ENCODE assay signal across 21 cellular contexts in the genomic region with DNA sequence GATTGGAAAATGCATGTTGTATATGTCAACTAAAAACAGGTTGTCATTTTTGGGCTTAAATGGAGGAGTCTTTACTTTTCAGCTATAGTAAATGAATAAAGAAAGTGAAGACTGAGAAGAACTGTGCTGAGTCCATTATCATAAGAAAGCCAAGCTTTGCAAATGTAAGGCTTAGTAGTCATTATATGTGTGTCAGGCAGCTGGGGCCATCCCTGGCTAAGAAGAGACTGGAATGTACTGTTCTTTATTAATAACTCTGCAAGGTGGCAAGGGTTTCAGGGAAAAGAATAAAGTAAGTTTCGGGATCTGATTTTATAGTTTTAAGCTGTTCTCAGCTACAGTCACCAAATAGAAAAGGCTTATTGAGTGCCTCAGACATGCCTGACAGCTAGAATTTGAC. TPM values are rescaled to one million over a fixed set of nuclear protein-coding genes. Genes with fewer than 3 reads are reported as not detected.
A peak's percentile ranks its signal among the peaks of the same experiment; 100 is the strongest.
DNase-seq lines count a peak whose midpoint lies in the region; ATAC-seq, FAIRE-seq and TF ChIP-seq lines count a peak whose summit lies in the region.
"Had no signal": no experiment of that assay in that cellular context is flagged by ENCODE, and none has a peak within 500 bp of the region (broad histone marks: within the 10 kb centered on the region; RNA-seq: fewer than 3 reads in every experiment).

No MANE protein-coding gene starts in this region.

- DNase-seq in A549 (ENCODE audit: low read depth in 1 of 2, low spot score in 1 of 2) (no peak), HAP-1 (ENCODE audit: low spot score in 2 of 2) (peak; percentile 81 to 100), NT2/D1 (ENCODE audit: low read depth, low spot score) (peak; percentile 2), NCI-H146 (lab: John Stamatoyannopoulos, UW) (no peak)
- no peak for DNase-seq in activated T-helper 1 cell treated with anti-CD3 and anti-CD28 coated beads, Interleukin-12 subunit alpha, Interleukin-12 subunit beta, Interleukin-2, Interleukin-4 antibody, amounts not matched to agents 30 ng/mL and 10 ng/mL and 1 ng/mL, durations not matched to agents 14 hours and 24 hours and 36 hours (ENCODE audit: low spot score)
- DNase-seq: DMS53, MM.1S, NCI-H1048, NCI-H187 treated with DMSO at 0.1 percent for 48 hours, NCI-H2107, NCI-H345, NCI-H524 treated with DMSO at 0.1 percent for 48 hours, PC-3, SHP77 treated with DMSO at 0.1 percent for 48 hours had no signal

- H3K4me1 ChIP-seq in A549: peaks cover 89% of the 10 kb centered on the region
- H3K4me1 ChIP-seq in HAP-1: peaks cover 38% of the 10 kb centered on the region
- peaks cover 2% of the 10 kb centered on the region for H3K4me1 ChIP-seq in NT2/D1 (ENCODE audit: insufficient read depth, insufficient read length)
- peaks cover 18% of the 10 kb centered on the region for H3K4me1 ChIP-seq in iPS-20b (ENCODE audit: insufficient read depth, low read length)

- H3K4me3 Mint-ChIP-seq in activated T-helper 1 cell treated with anti-CD3 and anti-CD28 coated beads, Interleukin-12 subunit alpha, Interleukin-12 subunit beta, Interleukin-2, Interleukin-4 antibody, amounts not matched to agents 30 ng/mL and 10 ng/mL and 1 ng/mL, durations not matched to agents 14 hours and 24 hours and 36 hours: no peak overlapping the region
- H3K4me3 Mint-ChIP-seq: B cell had no signal

- H3K4me2 ChIP-seq in A549: peak overlapping the region; percentile 22

- H3K27ac ChIP-seq in A549 (peak overlapping the region; percentile 66 to 92; a peak in 5 of 6 replicates), iPS-20b (ENCODE audit: low read length) (no peak overlapping the region)
- H3K27ac ChIP-seq: RWPE1 had no signal

- H3K36me3 Mint-ChIP-seq in activated T-helper 1 cell treated with anti-CD3 and anti-CD28 coated beads, Interleukin-12 subunit alpha, Interleukin-12 subunit beta, Interleukin-2, Interleukin-4 antibody, amounts not matched to agents 30 ng/mL and 10 ng/mL and 1 ng/mL, durations not matched to agents 14 hours and 24 hours and 36 hours (ENCODE audit: low read depth): no peaks in the 10 kb centered on the region
- H3K36me3 Mint-ChIP-seq: CD14-positive monocyte had no signal

- WGBS in A549 (ENCODE audit: missing lambda C conversion rate): 87% methylated on average over 1 of the region's 1 CpG

- H3K9ac ChIP-seq in NT2/D1 (ENCODE audit: insufficient read length, low read depth): no peak overlapping the region
- H3K9ac ChIP-seq in iPS-20b (ENCODE audit: low read depth, low read length): no peak overlapping the region

- H3K36me3 ChIP-seq in HAP-1 (replicated peaks) (no peaks in the 10 kb centered on the region), NT2/D1 (ENCODE audit: insufficient read depth, insufficient read length, low read length) (no peaks in the 10 kb centered on the region), iPS-20b (ENCODE audit: insufficient read depth, low read depth, low read length) (no peaks in the 10 kb centered on the region)

- CTCF ChIA-PET in A549 (lab: Yijun Ruan, JAX): interaction anchor here (1.2 to 2.4 kb wide), 4 partner anchors 10 to 363 kb away, joined by 4 to 11 read pairs (median 4); a partner anchor contains a TSS

- no peak overlapping the region for H3K27ac Mint-ChIP-seq in activated T-helper 1 cell treated with anti-CD3 and anti-CD28 coated beads, Interleukin-12 subunit alpha, Interleukin-12 subunit beta, Interleukin-2, Interleukin-4 antibody, amounts not matched to agents 30 ng/mL and 10 ng/mL and 1 ng/mL, durations not matched to agents 14 hours and 24 hours and 36 hours
- H3K27ac Mint-ChIP-seq: B cell had no signal

- no peaks in the 10 kb centered on the region for H3K4me1 Mint-ChIP-seq in activated T-helper 1 cell treated with anti-CD3 and anti-CD28 coated beads, Interleukin-12 subunit alpha, Interleukin-12 subunit beta, Interleukin-2, Interleukin-4 antibody, amounts not matched to agents 30 ng/mL and 10 ng/mL and 1 ng/mL, durations not matched to agents 14 hours and 24 hours and 36 hours (ENCODE audit: low read depth)
- H3K4me1 Mint-ChIP-seq: B cell had no signal

- TF ChIP-seq RAD21 in A549 (conservative IDR thresholded peaks at IDR 0.05 in 1 of 2, IDR thresholded peaks at IDR 0.05 in 1 of 2): no peak

- no peaks in the 10 kb centered on the region for H3K9me3 Mint-ChIP-seq in activated T-helper 1 cell treated with anti-CD3 and anti-CD28 coated beads, Interleukin-12 subunit alpha, Interleukin-12 subunit beta, Interleukin-2, Interleukin-4 antibody, amounts not matched to agents 30 ng/mL and 10 ng/mL and 1 ng/mL, durations not matched to agents 14 hours and 24 hours and 36 hours
- H3K9me3 Mint-ChIP-seq: CD14-positive monocyte had no signal

- no peak for ATAC-seq in A549
- no peak for ATAC-seq in GM21447 (IDR thresholded peaks at IDR 0.05; ENCODE audit: unreplicated experiment)
- ATAC-seq: PC-3 had no signal

- in situ Hi-C loops in HAP-1 (cut with MboI; ENCODE audit: low sequenced_read_pairs): no loop called here

- TF ChIP-seq EP300 in A549 (IDR thresholded peaks at IDR 0.05): no peak

- POLR2A ChIA-PET in A549 (lab: Yijun Ruan, JAX): no interaction called here

- H3K9me3 ChIP-seq in A549 (no peaks in the 10 kb centered on the region), HAP-1 (no peaks in the 10 kb centered on the region), NT2/D1 (ENCODE audit: insufficient read depth, low read length) (no peaks in the 10 kb centered on the region), iPS-20b (ENCODE audit: insufficient read depth, low read depth, low read length) (no peaks in the 10 kb centered on the region)

- H3K27me3 ChIP-seq in HAP-1 (ENCODE audit: low read depth) (no peaks in the 10 kb centered on the region), NT2/D1 (ENCODE audit: insufficient read depth, insufficient read length) (no peaks in the 10 kb centered on the region), iPS-20b (ENCODE audit: insufficient read depth, low read length) (no peaks in the 10 kb centered on the region)

- no peak for TF ChIP-seq CTCF in A549 (IDR thresholded peaks at IDR 0.05)

- FAIRE-seq in A549 (lab: Jason Lieb, UNC): no peak
- FAIRE-seq: A204.1, HTR-8/SVneo had no signal

- H3K4me3 ChIP-seq in A549 (no peak overlapping the region), HAP-1 (no peak overlapping the region), NT2/D1 (ENCODE audit: insufficient read length, low read depth) (no peak overlapping the region), iPS-20b (ENCODE audit: low read length) (0 out of 2 replicates have a peak overlapping the region, but pooled peaks have one; percentile 30)

- H3K27me3 Mint-ChIP-seq in activated T-helper 1 cell treated with anti-CD3 and anti-CD28 coated beads, Interleukin-12 subunit alpha, Interleukin-12 subunit beta, Interleukin-2, Interleukin-4 antibody, amounts not matched to agents 30 ng/mL and 10 ng/mL and 1 ng/mL, durations not matched to agents 14 hours and 24 hours and 36 hours (ENCODE audit: insufficient read depth): no peaks in the 10 kb centered on the region

- TF ChIP-seq POLR2A in A549 (IDR thresholded peaks at IDR 0.05; ENCODE audit: low read length): no peak

- intact Hi-C loops in activated T-helper 1 cell treated with anti-CD3 and anti-CD28 coated beads, Interleukin-12 subunit alpha, Interleukin-12 subunit beta, Interleukin-2, Interleukin-4 antibody, amounts not matched to agents 30 ng/mL and 10 ng/mL and 1 ng/mL, durations not matched to agents 14 hours and 24 hours and 36 hours (cut with micrococcal nuclease): no loop called here

TF ChIP-seq in A549, 52 proteins besides CTCF, POLR2A, EP300 and RAD21 (continues in another document):
- TF ChIP-seq RCOR1 (IDR thresholded peaks at IDR 0.05; ENCODE audit: low read depth, low read length): no peak
- TF ChIP-seq HDAC2 (IDR thresholded peaks at IDR 0.05): no peak
- TF ChIP-seq SREBF2 (IDR thresholded peaks at IDR 0.05): no peak
- TF ChIP-seq ZFP36 (IDR thresholded peaks at IDR 0.05; ENCODE audit: borderline replicate concordance, partially characterized antibody): no peak
- no peak for TF ChIP-seq NFE2L2 (conservative IDR thresholded peaks at IDR 0.05; ENCODE audit: low read length)
- TF ChIP-seq CHD2 (IDR thresholded peaks at IDR 0.05; ENCODE audit: low read length, partially characterized antibody): no peak
- TF ChIP-seq, protein P1, sequence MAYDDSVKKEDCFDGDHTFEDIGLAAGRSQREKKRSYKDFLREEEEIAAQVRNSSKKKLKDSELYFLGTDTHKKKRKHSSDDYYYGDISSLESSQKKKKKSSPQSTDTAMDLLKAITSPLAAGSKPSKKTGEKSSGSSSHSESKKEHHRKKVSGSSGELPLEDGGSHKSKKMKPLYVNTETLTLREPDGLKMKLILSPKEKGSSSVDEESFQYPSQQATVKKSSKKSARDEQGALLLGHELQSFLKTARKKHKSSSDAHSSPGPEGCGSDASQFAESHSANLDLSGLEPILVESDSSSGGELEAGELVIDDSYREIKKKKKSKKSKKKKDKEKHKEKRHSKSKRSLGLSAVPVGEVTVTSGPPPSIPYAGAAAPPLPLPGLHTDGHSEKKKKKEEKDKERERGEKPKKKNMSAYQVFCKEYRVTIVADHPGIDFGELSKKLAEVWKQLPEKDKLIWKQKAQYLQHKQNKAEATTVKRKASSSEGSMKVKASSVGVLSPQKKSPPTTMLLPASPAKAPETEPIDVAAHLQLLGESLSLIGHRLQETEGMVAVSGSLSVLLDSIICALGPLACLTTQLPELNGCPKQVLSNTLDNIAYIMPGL (CRISPR knock-in tag; IDR thresholded peaks at IDR 0.05; ENCODE audit: borderline replicate concordance): no peak
- TF ChIP-seq, protein P2, sequence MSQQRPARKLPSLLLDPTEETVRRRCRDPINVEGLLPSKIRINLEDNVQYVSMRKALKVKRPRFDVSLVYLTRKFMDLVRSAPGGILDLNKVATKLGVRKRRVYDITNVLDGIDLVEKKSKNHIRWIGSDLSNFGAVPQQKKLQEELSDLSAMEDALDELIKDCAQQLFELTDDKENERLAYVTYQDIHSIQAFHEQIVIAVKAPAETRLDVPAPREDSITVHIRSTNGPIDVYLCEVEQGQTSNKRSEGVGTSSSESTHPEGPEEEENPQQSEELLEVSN (IDR thresholded peaks at IDR 0.05; ENCODE audit: borderline replicate concordance, low read depth): no peak

RNA-seq across cellular contexts. Expression of a gene that starts 48.7 kb away (rescaled TPM):
- 22.9 and 23.6 TPM in 2 replicates for polyA plus RNA-seq in A549 (2011; rRNA removed)
- polyA plus RNA-seq in A549 (2012; cell fraction: cytosol; rRNA removed): 3.4 and 4.4 TPM in 2 replicates
- 18.3 and 19.5 TPM in 2 replicates for polyA plus RNA-seq in A549 (2012; cell fraction: nucleus; rRNA removed)
- 7.9 to 8.4 TPM (median 8.3 TPM) in 3 replicates for polyA plus RNA-seq in A549 (2017; fragmentation: RNase III; extraction: RNeasy Plus Mini Kit Qiagen cat#74134 plus additional on column Dnase treatment)
- 47.3 and 57.7 TPM in 2 replicates for polyA minus RNA-seq in A549 (2011; rRNA and poly(A)+ RNA removed)
- total RNA-seq in activated T-helper 1 cell treated with anti-CD3 and anti-CD28 coated beads, Interleukin-12 subunit alpha, Interleukin-12 subunit beta, Interleukin-2, Interleukin-4 antibody, amounts not matched to agents 30 ng/mL and 10 ng/mL and 1 ng/mL, durations not matched to agents 14 hours and 24 hours and 36 hours: 0.03 and 0.05 TPM in 2 replicates

Comparison
In these comparisons a context has a peak if more than half of its experiments do, and no peak if none do; other contexts are left out.
1. DNase-seq: peak in HAP-1 (2 of 2) and NT2/D1 (single experiment); none in A549 (0 of 2), activated T-helper 1 cell treated with anti-CD3 and anti-CD28 coated beads, Interleukin-12 subunit alpha, Interleukin-12 subunit beta, Interleukin-2, Interleukin-4 antibody, amounts not matched to agents 30 ng/mL and 10 ng/mL and 1 ng/mL, durations not matched to agents 14 hours and 24 hours and 36 hours (single experiment) and NCI-H146 (single experiment).